Comparison of ENCODE assay signal across 2 cellular contexts in the genomic region with DNA sequence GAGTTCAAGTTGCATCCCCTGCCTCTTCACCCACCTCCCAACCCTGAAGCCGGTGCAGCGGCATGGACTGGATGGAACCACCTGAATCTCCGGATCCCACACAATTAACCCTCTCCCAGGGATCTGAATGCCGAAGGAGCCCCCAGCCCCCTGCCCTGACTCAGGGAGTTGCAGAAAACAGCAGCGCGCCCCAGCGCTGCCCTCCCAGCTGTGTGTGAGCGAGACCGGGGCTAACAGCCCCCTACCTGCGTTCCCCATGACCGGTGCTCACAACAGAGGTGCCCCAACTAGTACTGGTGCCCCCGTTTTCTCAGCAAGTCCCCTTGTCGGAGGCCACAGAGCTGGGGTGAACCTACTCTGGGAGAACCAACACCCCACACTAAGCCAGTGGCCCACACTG.
TF ChIP-seq lines count a peak whose summit lies in the region.

No MANE protein-coding gene starts in this region.

TF ChIP-seq in GM23338, 12 proteins besides CTCF, POLR2A, EP300 and RAD21:
- TF ChIP-seq EZH2 (IDR thresholded peaks at IDR 0.05; ENCODE audit: low read depth, unreplicated experiment) = no peak
- TF ChIP-seq CREB1 (CRISPR knock-in tag; IDR thresholded peaks at IDR 0.05; ENCODE audit: low read depth) = no peak
- no peak for TF ChIP-seq JUNB (IDR thresholded peaks at IDR 0.05; ENCODE audit: unreplicated experiment)
- TF ChIP-seq ZNF114 (CRISPR knock-in tag; IDR thresholded peaks at IDR 0.05) = no peak
- TF ChIP-seq, protein P1, sequence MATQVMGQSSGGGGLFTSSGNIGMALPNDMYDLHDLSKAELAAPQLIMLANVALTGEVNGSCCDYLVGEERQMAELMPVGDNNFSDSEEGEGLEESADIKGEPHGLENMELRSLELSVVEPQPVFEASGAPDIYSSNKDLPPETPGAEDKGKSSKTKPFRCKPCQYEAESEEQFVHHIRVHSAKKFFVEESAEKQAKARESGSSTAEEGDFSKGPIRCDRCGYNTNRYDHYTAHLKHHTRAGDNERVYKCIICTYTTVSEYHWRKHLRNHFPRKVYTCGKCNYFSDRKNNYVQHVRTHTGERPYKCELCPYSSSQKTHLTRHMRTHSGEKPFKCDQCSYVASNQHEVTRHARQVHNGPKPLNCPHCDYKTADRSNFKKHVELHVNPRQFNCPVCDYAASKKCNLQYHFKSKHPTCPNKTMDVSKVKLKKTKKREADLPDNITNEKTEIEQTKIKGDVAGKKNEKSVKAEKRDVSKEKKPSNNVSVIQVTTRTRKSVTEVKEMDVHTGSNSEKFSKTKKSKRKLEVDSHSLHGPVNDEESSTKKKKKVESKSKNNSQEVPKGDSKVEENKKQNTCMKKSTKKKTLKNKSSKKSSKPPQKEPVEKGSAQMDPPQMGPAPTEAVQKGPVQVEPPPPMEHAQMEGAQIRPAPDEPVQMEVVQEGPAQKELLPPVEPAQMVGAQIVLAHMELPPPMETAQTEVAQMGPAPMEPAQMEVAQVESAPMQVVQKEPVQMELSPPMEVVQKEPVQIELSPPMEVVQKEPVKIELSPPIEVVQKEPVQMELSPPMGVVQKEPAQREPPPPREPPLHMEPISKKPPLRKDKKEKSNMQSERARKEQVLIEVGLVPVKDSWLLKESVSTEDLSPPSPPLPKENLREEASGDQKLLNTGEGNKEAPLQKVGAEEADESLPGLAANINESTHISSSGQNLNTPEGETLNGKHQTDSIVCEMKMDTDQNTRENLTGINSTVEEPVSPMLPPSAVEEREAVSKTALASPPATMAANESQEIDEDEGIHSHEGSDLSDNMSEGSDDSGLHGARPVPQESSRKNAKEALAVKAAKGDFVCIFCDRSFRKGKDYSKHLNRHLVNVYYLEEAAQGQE (IDR thresholded peaks at IDR 0.05; ENCODE audit: unreplicated experiment) = no peak
- no peak for TF ChIP-seq NANOG (IDR thresholded peaks at IDR 0.05; ENCODE audit: borderline replicate concordance)
- no peak for TF ChIP-seq ZNF331 (CRISPR knock-in tag; IDR thresholded peaks at IDR 0.05; ENCODE audit: low read depth)

TF ChIP-seq in H1, 55 proteins besides CTCF, POLR2A, EP300 and RAD21 (continued from another document):
- no peak for TF ChIP-seq ASH2L (IDR thresholded peaks at IDR 0.05; ENCODE audit: low read length)
- TF ChIP-seq, protein P2, sequence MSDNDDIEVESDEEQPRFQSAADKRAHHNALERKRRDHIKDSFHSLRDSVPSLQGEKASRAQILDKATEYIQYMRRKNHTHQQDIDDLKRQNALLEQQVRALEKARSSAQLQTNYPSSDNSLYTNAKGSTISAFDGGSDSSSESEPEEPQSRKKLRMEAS (IDR thresholded peaks at IDR 0.05) = no peak
